Comparison of ENCODE assay signal across 8 cellular contexts in the genomic region with DNA sequence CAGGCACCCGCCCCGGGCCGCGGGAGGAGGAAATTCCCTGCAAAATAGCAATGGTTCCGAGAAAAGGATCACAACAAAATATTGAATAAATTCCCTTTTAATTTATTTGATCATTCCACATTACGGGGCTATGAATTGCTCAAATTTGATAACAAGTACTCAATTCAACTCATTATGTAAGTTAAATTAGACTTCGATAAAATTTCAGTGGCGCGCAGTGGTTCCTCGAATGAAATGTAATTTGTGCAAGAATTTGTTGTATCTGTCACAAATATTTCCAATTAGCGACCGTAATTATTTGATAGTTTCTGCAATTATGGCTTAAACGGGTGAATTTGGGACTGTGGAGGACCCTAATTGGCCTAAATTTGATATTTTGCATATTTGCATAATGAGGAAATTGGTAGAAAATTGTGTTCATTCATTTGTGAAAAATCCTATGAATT.
DNase-seq lines count a peak whose midpoint lies in the region; ATAC-seq and TF ChIP-seq lines count a peak whose summit lies in the region.

No MANE protein-coding gene starts in this region.

- peak overlapping the region; percentile 62; the same call in 1 of the 2 replicates for H3K27ac ChIP-seq in BLaER1
- H3K27ac ChIP-seq in Karpas-422 (ENCODE audit: low read length) = no peak overlapping the region
- no peak overlapping the region for H3K27ac ChIP-seq in endodermal cell (ENCODE audit: low read depth, low read length)

- H3K4me2 ChIP-seq in BLaER1 (peak overlapping the region; percentile 88), Karpas-422 (ENCODE audit: low read depth, low read length, poor library complexity, severe bottlenecking) (peak overlapping the region; percentile 86)

- H3K9me3 ChIP-seq in BLaER1 = no peaks in the 10 kb centered on the region; the same call in 1 of the 2 replicates
- H3K9me3 ChIP-seq in Karpas-422 (ENCODE audit: low read length) = no peaks in the 10 kb centered on the region
- H3K9me3 ChIP-seq in endodermal cell (ENCODE audit: control insufficient read depth, low read length) = no peaks in the 10 kb centered on the region

- no peaks in the 10 kb centered on the region for H3K79me2 ChIP-seq in Karpas-422 (ENCODE audit: low read length)

- H3K9me3 Mint-ChIP-seq in endodermal cell (no peaks in the 10 kb centered on the region), neural crest cell (no peaks in the 10 kb centered on the region)

- H3K4me1 Mint-ChIP-seq in endodermal cell (peaks cover 36% of the 10 kb centered on the region), neural crest cell (peaks cover 68% of the 10 kb centered on the region)

- H3K36me3 Mint-ChIP-seq in endodermal cell (ENCODE audit: low read depth) = no peaks in the 10 kb centered on the region
- H3K36me3 Mint-ChIP-seq in neural crest cell (ENCODE audit: low read depth) = no peaks in the 10 kb centered on the region

- no peaks in the 10 kb centered on the region for H3K9me2 ChIP-seq in Karpas-422 (replicated peaks; ENCODE audit: insufficient read depth, low read length)

- peaks cover 95% of the 10 kb centered on the region for H3K27me3 Mint-ChIP-seq in endodermal cell (ENCODE audit: insufficient read depth)
- H3K27me3 Mint-ChIP-seq in neural crest cell (ENCODE audit: low read depth) = peaks cover 75% of the 10 kb centered on the region

- DNase-seq in Karpas-422 = no peak
- DNase-seq in endodermal cell = no peak
- no peak for DNase-seq in neural crest cell (ENCODE audit: low read depth, low spot score)
- no peak for DNase-seq in AG08395 (ENCODE audit: low spot score)
- no peak for DNase-seq in OCI-M1 (lab: John Stamatoyannopoulos, UW)

- H3K36me3 ChIP-seq in BLaER1 (no peaks in the 10 kb centered on the region), Karpas-422 (ENCODE audit: insufficient read depth, low read length) (no peaks in the 10 kb centered on the region), endodermal cell (ENCODE audit: control insufficient read depth, insufficient read depth, low read length) (no peaks in the 10 kb centered on the region)

- ATAC-seq in HG03280 (IDR thresholded peaks at IDR 0.05; ENCODE audit: unreplicated experiment) = no peak
- ATAC-seq in HG02973 (IDR thresholded peaks at IDR 0.05; ENCODE audit: unreplicated experiment) = no peak

- H3K27ac Mint-ChIP-seq in endodermal cell (no peak overlapping the region), neural crest cell (ENCODE audit: unreplicated experiment) (no peak overlapping the region)

- H4K20me1 ChIP-seq in BLaER1 = no peaks in the 10 kb centered on the region
- no peaks in the 10 kb centered on the region for H4K20me1 ChIP-seq in Karpas-422 (ENCODE audit: insufficient read depth, low read depth, low read length)

- H3K4me3 ChIP-seq in BLaER1 (peak overlapping the region; percentile 65), Karpas-422 (ENCODE audit: low read length) (peak overlapping the region; percentile 70), endodermal cell (ENCODE audit: low read length) (peak overlapping the region; percentile 84)

- TF ChIP-seq CTCF in endodermal cell (conservative IDR thresholded peaks at IDR 0.05) (no peak), neural crest cell (conservative IDR thresholded peaks at IDR 0.05) (no peak)

- H3K4me1 ChIP-seq in BLaER1 (peaks cover 25% of the 10 kb centered on the region), Karpas-422 (ENCODE audit: low read length) (peaks cover 14% of the 10 kb centered on the region), endodermal cell (ENCODE audit: control insufficient read depth, insufficient read depth, low read length) (peaks cover 9% of the 10 kb centered on the region)

- 4 to 5% methylated on average over 3 to 13 of the region's 13 CpGs for WGBS in endodermal cell (ENCODE audit: insufficient coverage in 1 of 2, insufficient read length in 1 of 2), 2 experiments

- H3K27me3 ChIP-seq in BLaER1 (peaks cover 2% of the 10 kb centered on the region; the same call in 1 of the 2 replicates), Karpas-422 (ENCODE audit: low read length) (no peaks in the 10 kb centered on the region), endodermal cell (ENCODE audit: control insufficient read depth, insufficient read depth, low read length, poor library complexity, severe bottlenecking) (peaks cover 74% of the 10 kb centered on the region)

- peak overlapping the region; percentile 73 for H3K4me3 Mint-ChIP-seq in endodermal cell
- peak overlapping the region; percentile 65 for H3K4me3 Mint-ChIP-seq in neural crest cell

- H3K9ac ChIP-seq in BLaER1 (peak overlapping the region; percentile 49; the same call in 1 of the 2 replicates), Karpas-422 (ENCODE audit: low read length) (peak overlapping the region; percentile 49), endodermal cell (ENCODE audit: extremely low read depth, low read length, poor library complexity, severe bottlenecking) (no peak overlapping the region)

- H2AFZ ChIP-seq in Karpas-422 (ENCODE audit: low read length) = peak overlapping the region; percentile 84; the same call in 1 of the 2 replicates
